In the genomic region with DNA sequence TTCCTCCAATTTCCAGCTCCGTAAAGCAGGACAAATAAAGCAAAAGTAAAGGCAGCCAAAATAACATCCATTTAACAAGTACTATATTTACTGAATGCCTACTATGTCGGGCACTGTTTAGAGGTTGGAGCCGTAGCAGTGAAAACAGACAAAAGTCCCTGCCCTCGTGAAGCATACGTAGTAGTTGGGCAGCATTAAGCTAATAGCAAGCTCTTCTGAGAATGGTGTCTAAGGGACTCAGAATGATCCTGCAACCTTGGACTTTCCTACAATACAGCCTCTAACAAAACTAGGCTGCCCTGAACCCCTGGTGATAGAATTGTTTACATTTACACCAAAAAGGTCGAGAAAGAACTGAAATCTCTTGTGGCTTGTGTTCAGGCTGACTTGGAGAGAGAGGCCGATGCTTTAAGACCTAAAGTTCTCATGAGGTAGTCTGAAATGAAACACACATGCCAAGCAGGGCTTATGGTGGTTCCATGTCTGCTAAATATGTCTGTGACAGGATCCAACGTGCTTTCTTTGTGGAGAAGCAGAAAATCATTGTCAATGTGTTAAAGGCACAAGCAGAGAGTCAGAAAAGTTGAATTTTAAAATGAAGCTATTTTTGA, we compare ENCODE assay signal across 10 cellular contexts. TPM values are rescaled to one million over a fixed set of nuclear protein-coding genes. Genes with fewer than 3 reads are reported as not detected.
A peak's percentile ranks its signal among the peaks of the same experiment; 100 is the strongest.
DNase-seq lines count a peak whose midpoint lies in the region; ATAC-seq, FAIRE-seq and TF ChIP-seq lines count a peak whose summit lies in the region.
"Had no signal": no experiment of that assay in that cellular context is flagged by ENCODE, and none has a peak within 500 bp of the region (broad histone marks: within the 10 kb centered on the region; RNA-seq: fewer than 3 reads in every experiment).

No MANE protein-coding gene starts in this region.

- ATAC-seq in GM21576 (IDR thresholded peaks at IDR 0.05; ENCODE audit: unreplicated experiment) (no peak), GM21515 (IDR thresholded peaks at IDR 0.05; ENCODE audit: unreplicated experiment) (no peak), GM18858 (IDR thresholded peaks at IDR 0.05; ENCODE audit: unreplicated experiment) (no peak)
- ATAC-seq: GM12878 had no signal

- H4K20me1 ChIP-seq in astrocyte (ENCODE audit: insufficient read depth, low read length) = peaks cover 12% of the 10 kb centered on the region

- H3K27ac ChIP-seq in HUES48 (ENCODE audit: low read depth, low read length) (no peak overlapping the region), astrocyte (ENCODE audit: low read depth, low read length) (peak overlapping the region; percentile 78), skin epidermis (peak overlapping the region in 16 of 21 experiments; percentile 5 to 92 (median 82))

- H3K9me3 ChIP-seq in HUES48 (ENCODE audit: control insufficient read depth, insufficient read depth, low read length) = no peaks in the 10 kb centered on the region
- H3K9me3 ChIP-seq in astrocyte (ENCODE audit: insufficient read depth, low read depth, low read length) = no peaks in the 10 kb centered on the region

- H3K27ac Mint-ChIP-seq in astrocyte (ENCODE audit: unreplicated experiment) = peak overlapping the region; percentile 77

- H3K79me2 ChIP-seq in astrocyte (ENCODE audit: insufficient read depth, low read length) = peaks cover 35% of the 10 kb centered on the region

- no peaks in the 10 kb centered on the region for H3K9me3 Mint-ChIP-seq in astrocyte (ENCODE audit: unreplicated experiment)

- peak; percentile 29 for FAIRE-seq in astrocyte (lab: Jason Lieb, UNC)
- FAIRE-seq: GM12878, islet of Langerhans had no signal

- H3K4me3 Mint-ChIP-seq in astrocyte (ENCODE audit: unreplicated experiment) = peak overlapping the region; percentile 69

- peak overlapping the region; percentile 79 for H3K4me3 ChIP-seq in HUES48 (ENCODE audit: low read depth, low read length)
- peak overlapping the region; percentile 100 for H3K4me3 ChIP-seq in astrocyte (ENCODE audit: insufficient read depth, low read depth, low read length)
- H3K4me3 ChIP-seq in skin epidermis = peak overlapping the region in 5 of 7 experiments; percentile 52 to 77 (median 65)
- H3K4me3 ChIP-seq: GM12878 had no signal

- peaks cover 47% of the 10 kb centered on the region for H3K4me1 Mint-ChIP-seq in astrocyte (ENCODE audit: low read depth, unreplicated experiment)

- no peaks in the 10 kb centered on the region for H3K27me3 Mint-ChIP-seq in astrocyte (ENCODE audit: low read depth, unreplicated experiment)

- H3K9ac ChIP-seq in HUES48 (ENCODE audit: low read depth, low read length) (no peak overlapping the region), astrocyte (ENCODE audit: low read length) (peak overlapping the region; percentile 99)

- DNase-seq in astrocyte (ENCODE audit: low read depth) (no peak), inferior parietal cortex (ENCODE audit: extremely low spot score) (peak; percentile 36), NCI-H187 treated with DMSO at 0.1 percent for 48 hours (lab: John Stamatoyannopoulos, UW) (no peak)

- peaks cover 22% of the 10 kb centered on the region for H3K4me1 ChIP-seq in HUES48 (ENCODE audit: control insufficient read depth, insufficient read depth, low read length)
- H3K4me1 ChIP-seq in astrocyte (ENCODE audit: insufficient read depth, low read length) = peaks cover 66% of the 10 kb centered on the region

- no peaks in the 10 kb centered on the region for H3K36me3 ChIP-seq in HUES48 (ENCODE audit: control insufficient read depth, insufficient read depth, low read length)
- H3K36me3 ChIP-seq in astrocyte (ENCODE audit: insufficient read depth, low read length) = no peaks in the 10 kb centered on the region

- H3K27me3 ChIP-seq in HUES48 (ENCODE audit: control insufficient read depth, insufficient read depth, low read length) = peaks cover 17% of the 10 kb centered on the region
- H3K27me3 ChIP-seq in astrocyte (ENCODE audit: insufficient read depth, low read length) = no peaks in the 10 kb centered on the region

- no peak for TF ChIP-seq CTCF in astrocyte (IDR thresholded peaks at IDR 0.05; ENCODE audit: insufficient read depth, low read depth, low read length)

- no peak overlapping the region for H2AFZ ChIP-seq in astrocyte (ENCODE audit: low read depth, low read length)

- H3K36me3 Mint-ChIP-seq in astrocyte (ENCODE audit: low read depth, unreplicated experiment) = no peaks in the 10 kb centered on the region

- H3K4me2 ChIP-seq in astrocyte (ENCODE audit: low read length) = peak overlapping the region; percentile 92

RNA-seq across cellular contexts. Expression of a gene that starts 0.9 kb away (rescaled TPM):
- 167 and 188 TPM in 2 replicates for total RNA-seq in astrocyte
